8 cellular contexts compared by ENCODE assay signal in genomic region chr1:161164901-161165620, GRCh38. TPM values are rescaled to one million over a fixed set of nuclear protein-coding genes. Genes with fewer than 3 reads are reported as not detected.
DNase-seq lines count a peak whose midpoint lies in the region; ATAC-seq, FAIRE-seq and TF ChIP-seq lines count a peak whose summit lies in the region.

No MANE protein-coding gene starts in this region.

- no peaks in the 10 kb centered on the region for H3K9me3 Mint-ChIP-seq in Caco-2 (ENCODE audit: unreplicated experiment)

- no peak for TF ChIP-seq CTCF in Caco-2 (IDR thresholded peaks at IDR 0.05; ENCODE audit: insufficient read depth in 1 of 2, low read depth in 1 of 2, low read length in 1 of 2, severe bottlenecking in 1 of 2, unreplicated experiment in 1 of 2)
- TF ChIP-seq CTCF in Peyer's patch (IDR thresholded peaks at IDR 0.05), result no peak
- TF ChIP-seq CTCF in pancreas (IDR thresholded peaks at IDR 0.05), result no peak

- CTCF ChIA-PET in Caco-2 (lab: Charles Lee), result interaction anchor here (0.6 to 2.1 kb wide), 12 partner anchors 8 to 967 kb away, joined by 3 to 22 read pairs (median 5); partner anchors contain the start of genes APOA2, B4GALT3, F11R and NDUFS2

- ATAC-seq in pancreas, result no peak
- no peak for ATAC-seq in HG02588 (IDR thresholded peaks at IDR 0.05; ENCODE audit: unreplicated experiment)

- H3K27me3 Mint-ChIP-seq in Caco-2 (ENCODE audit: insufficient read depth, unreplicated experiment), result no peaks in the 10 kb centered on the region

- H3K4me1 Mint-ChIP-seq in Caco-2 (ENCODE audit: low read depth, unreplicated experiment), result no peaks in the 10 kb centered on the region

- peak overlapping the region; percentile 81 for H3K27ac Mint-ChIP-seq in Caco-2 (ENCODE audit: unreplicated experiment)

- no peak for TF ChIP-seq POLR2A in Peyer's patch (IDR thresholded peaks at IDR 0.05)

- H3K4me1 ChIP-seq in Caco-2 (peaks cover 6% of the 10 kb centered on the region), Peyer's patch (peaks cover 0 to 48% (median 10%) of the 10 kb centered on the region in 4 donors), pancreas (peaks cover 0 to 8% (median 7%) of the 10 kb centered on the region in 3 donors)

- intact Hi-C loops in Caco-2 (cut with micrococcal nuclease; ENCODE audit: unreplicated experiment) (no loop called here), pancreas (cut with DNase I) (no loop called here)

- H3K36me3 Mint-ChIP-seq in Caco-2 (ENCODE audit: insufficient read depth, unreplicated experiment), result peaks cover 24% of the 10 kb centered on the region

- H3K27ac ChIP-seq in Peyer's patch, result peak overlapping the region; percentile 70 to 89 (median 85)
- peak overlapping the region; percentile 56 for H3K27ac ChIP-seq in epithelial cell of prostate
- peak overlapping the region; percentile 67 to 92 (median 80) for H3K27ac ChIP-seq in pancreas

- H3K9me3 ChIP-seq in Caco-2 (no peaks in the 10 kb centered on the region), Peyer's patch (no peaks in the 10 kb centered on the region), pancreas (no peaks in the 10 kb centered on the region)

- H3K4me3 Mint-ChIP-seq in Caco-2 (ENCODE audit: unreplicated experiment), result peak overlapping the region; percentile 83

- H3K36me3 ChIP-seq in Caco-2 (ENCODE audit: control insufficient read depth, insufficient read depth, low read length) (peaks cover 3% of the 10 kb centered on the region), Peyer's patch (peaks cover 0 to 45% (median 0%) of the 10 kb centered on the region in 3 donors), pancreas (no peaks in the 10 kb centered on the region)

- FAIRE-seq in pancreas (lab: Jason Lieb, UNC), result no peak

- peak overlapping the region; percentile 88 for H3K4me3 ChIP-seq in Caco-2 (ENCODE audit: low read depth, low read length)
- H3K4me3 ChIP-seq in Peyer's patch, result peak overlapping the region; percentile 66 to 84 (median 74)
- peak overlapping the region in 3 of 4 donors; percentile 56 to 73 (median 59) for H3K4me3 ChIP-seq in pancreas

- BruUV-seq in Caco-2 (replicated peaks; lab: Mats Ljungman, UMichigan), result no TSS peak

- no peaks in the 10 kb centered on the region for H3K27me3 ChIP-seq in Caco-2 (replicated peaks; ENCODE audit: control insufficient read depth, insufficient read depth, low read length)
- H3K27me3 ChIP-seq in Peyer's patch, result no peaks in the 10 kb centered on the region
- no peaks in the 10 kb centered on the region for H3K27me3 ChIP-seq in pancreas

- DNase-seq in Caco-2 (no peak), Peyer's patch (no peak), epithelial cell of prostate (ENCODE audit: low read depth, low spot score) (no peak), pancreas (no peak), NCI-H2081 (lab: John Stamatoyannopoulos, UW) (no peak), iPS-NIHi7 (ENCODE audit: extremely low spot score) (no peak), DMS 273 (lab: John Stamatoyannopoulos, UW; ENCODE audit: unreplicated experiment) (no peak)

- WGBS in pancreas, 2 donors, result 49 to 57% methylated on average over 14 of the region's 14 CpGs

- POLR2A ChIA-PET in Caco-2 (lab: Charles Lee), result interaction anchor here (1.3 to 2.4 kb wide), 5 partner anchors 10 to 37 kb away, joined by 8 to 25 read pairs (median 10); partner anchors contain the start of genes B4GALT3, DEDD, NDUFS2 and UFC1

RNA-seq across cellular contexts. Expression of gene PPOX, which starts 1.2 kb away (rescaled TPM):
- total RNA-seq in Caco-2 (2022) (25.0 and 25.4 TPM in 2 replicates), Peyer's patch (10 to 100 TPM in 3 of 4 donors, 1 to 10 TPM in 1; 9.5 to 38.0 (median 20.9) TPM), pancreas (10 to 100 TPM in 3 of 6 donors, 1 to 10 TPM in 3; 7.4 to 14.3 (median 10.2) TPM)
- polyA plus RNA-seq in pancreas, result 10 to 100 TPM; 42.0 to 56.4 TPM

RNA-seq across cellular contexts. Expression of gene USP21, which starts 5.8 kb away (rescaled TPM):
- total RNA-seq in Caco-2 (2022), result 38.2 and 39.8 TPM in 2 replicates
- 10 to 100 TPM; 11.6 to 52.8 (median 39.0) TPM for total RNA-seq in Peyer's patch
- total RNA-seq in pancreas, result 10 to 100 TPM in 3 of 6 donors, 1 to 10 TPM in 3; 7.9 to 18.4 (median 9.5) TPM
- polyA plus RNA-seq in pancreas, result 10 to 100 TPM; 21.1 to 25.3 TPM

RNA-seq across cellular contexts. Expression of gene UFC1, which starts 11.3 kb away (rescaled TPM):
- 98.2 and 105 TPM in 2 replicates for total RNA-seq in Caco-2 (2022)
- 10 to 100 TPM; 36.9 to 82.5 (median 61.7) TPM for total RNA-seq in Peyer's patch
- 10 to 100 TPM; 59.5 to 80.7 (median 70.4) TPM for total RNA-seq in pancreas
- 100 to 1,000 TPM in 1 of 2 donors, 10 to 100 TPM in 1; 78.4 to 107 TPM for polyA plus RNA-seq in pancreas

RNA-seq across cellular contexts. Expression of gene B4GALT3, which starts 12.2 kb away (rescaled TPM):
- total RNA-seq in Caco-2 (2022) (39.6 and 48.1 TPM in 2 replicates), Peyer's patch (10 to 100 TPM; 25.2 to 34.1 (median 29.4) TPM), pancreas (10 to 100 TPM; 14.8 to 22.0 (median 19.0) TPM)
- polyA plus RNA-seq in pancreas, result 10 to 100 TPM; 29.7 to 35.6 TPM

RNA-seq across cellular contexts. Expression of gene DEDD, which starts 32.6 kb away (rescaled TPM):
- total RNA-seq in Caco-2 (2022) (33.8 and 37.0 TPM in 2 replicates), Peyer's patch (10 to 100 TPM; 23.0 to 48.7 (median 31.4) TPM), pancreas (10 to 100 TPM; 12.4 to 20.8 (median 15.6) TPM)
- 10 to 100 TPM; 11.1 to 19.7 TPM for polyA plus RNA-seq in pancreas
